1 cellular context compared by ENCODE assay signal in genomic region chrX:68827848-68828562, GRCh38.
A peak's percentile ranks its signal among the peaks of the same experiment; 100 is the strongest.
TF ChIP-seq lines count a peak whose summit lies in the region.

No MANE protein-coding gene starts in this region.

TF ChIP-seq in HEK293, 187 proteins besides CTCF, POLR2A, EP300 and RAD21 (continued from another document and continues in another):
- TF ChIP-seq INSM2 (tag by site-specific recombination; IDR thresholded peaks at IDR 0.05) (no peak), ZNF747 (tag by site-specific recombination; IDR thresholded peaks at IDR 0.05) (no peak), GFI1B (tag by site-specific recombination; IDR thresholded peaks at IDR 0.05) (no peak), HOXD13 (CRISPR knock-in tag; IDR thresholded peaks at IDR 0.05; ENCODE audit: borderline replicate concordance) (no peak), GLIS2 (tag by site-specific recombination; IDR thresholded peaks at IDR 0.05) (no peak), ZNF324 (tag by site-specific recombination; IDR thresholded peaks at IDR 0.05) (no peak), ZNF624 (tag by site-specific recombination; IDR thresholded peaks at IDR 0.05) (no peak), TRIM28 (IDR thresholded peaks at IDR 0.05; ENCODE audit: borderline replicate concordance, low read length) (0 out of 2 replicates have a peak, but pooled peaks have one; percentile 18), ZNF776 (tag by site-specific recombination; IDR thresholded peaks at IDR 0.05; ENCODE audit: borderline replicate concordance) (no peak), ZFP41 (tag by site-specific recombination; IDR thresholded peaks at IDR 0.05; ENCODE audit: borderline replicate concordance) (no peak), BCL6B (tag by site-specific recombination; IDR thresholded peaks at IDR 0.05) (no peak), ZNF561 (tag by site-specific recombination; IDR thresholded peaks at IDR 0.05; ENCODE audit: borderline replicate concordance) (peak; percentile 38; the same call in 1 of the 2 replicates), ZNF2 (tag by site-specific recombination; IDR thresholded peaks at IDR 0.05) (no peak), ZBTB1 (tag by site-specific recombination; IDR thresholded peaks at IDR 0.05) (no peak), PRDM1 (tag by site-specific recombination; IDR thresholded peaks at IDR 0.05) (peak; percentile 67), ZNF37A (tag by site-specific recombination; IDR thresholded peaks at IDR 0.05) (no peak), ZNF140 (tag by site-specific recombination; IDR thresholded peaks at IDR 0.05) (no peak), KLF17 (tag by site-specific recombination; IDR thresholded peaks at IDR 0.05) (no peak), ZNF202 (tag by site-specific recombination; IDR thresholded peaks at IDR 0.05; ENCODE audit: borderline replicate concordance) (no peak), WT1 (tag by site-specific recombination; IDR thresholded peaks at IDR 0.05) (no peak), ZNF248 (tag by site-specific recombination; IDR thresholded peaks at IDR 0.05) (no peak), ZBTB20 (tag by site-specific recombination; IDR thresholded peaks at IDR 0.05) (no peak), ZNF664 (tag by site-specific recombination; IDR thresholded peaks at IDR 0.05) (no peak), ZNF175 (tag by site-specific recombination; IDR thresholded peaks at IDR 0.05) (no peak), HIC1 (tag by site-specific recombination; IDR thresholded peaks at IDR 0.05) (no peak; the same call in 1 of the 2 replicates), YY1 (tag by site-specific recombination; IDR thresholded peaks at IDR 0.05) (no peak), ZNF433 (tag by site-specific recombination; IDR thresholded peaks at IDR 0.05; ENCODE audit: low read depth) (no peak), ZNF280C (tag by site-specific recombination; IDR thresholded peaks at IDR 0.05) (no peak), ZNF354C (tag by site-specific recombination; IDR thresholded peaks at IDR 0.05; ENCODE audit: borderline replicate concordance, low read depth) (no peak), REST (tag by site-specific recombination; IDR thresholded peaks at IDR 0.05) (no peak), GLI4 (tag by site-specific recombination; IDR thresholded peaks at IDR 0.05) (no peak), ZBTB7A (tag by site-specific recombination; IDR thresholded peaks at IDR 0.05; ENCODE audit: low read depth) (no peak), ZBTB26 (tag by site-specific recombination; optimal IDR thresholded peaks at IDR 0.05) (no peak), ZNF792 (tag by site-specific recombination; IDR thresholded peaks at IDR 0.05) (no peak), KLF8 (tag by site-specific recombination; IDR thresholded peaks at IDR 0.05) (0 out of 2 replicates have a peak, but pooled peaks have one; percentile 36), KLF10 (tag by site-specific recombination; IDR thresholded peaks at IDR 0.05) (no peak), ZNF580 (tag by site-specific recombination; IDR thresholded peaks at IDR 0.05) (no peak), ZNF223 (tag by site-specific recombination; IDR thresholded peaks at IDR 0.05) (no peak), ZNF133 (tag by site-specific recombination; IDR thresholded peaks at IDR 0.05) (no peak), FEZF1 (tag by site-specific recombination; IDR thresholded peaks at IDR 0.05) (no peak), EGR2 (tag by site-specific recombination; IDR thresholded peaks at IDR 0.05; ENCODE audit: low read depth) (0 out of 2 replicates have a peak, but pooled peaks have one; percentile 11), KLF16 (tag by site-specific recombination; IDR thresholded peaks at IDR 0.05) (no peak), MZF1 (tag by site-specific recombination; IDR thresholded peaks at IDR 0.05; ENCODE audit: borderline replicate concordance) (no peak), ZNF114 (tag by site-specific recombination; IDR thresholded peaks at IDR 0.05) (no peak), ZSCAN18 (tag by site-specific recombination; IDR thresholded peaks at IDR 0.05) (no peak), KLF9 (tag by site-specific recombination; IDR thresholded peaks at IDR 0.05; ENCODE audit: low read depth) (no peak), ZNF423 (tag by site-specific recombination; IDR thresholded peaks at IDR 0.05) (no peak), SP2 (tag by site-specific recombination; IDR thresholded peaks at IDR 0.05) (peak; percentile 28; the same call in 1 of the 2 replicates), ZNF660 (tag by site-specific recombination; IDR thresholded peaks at IDR 0.05) (no peak), SETDB1 (IDR thresholded peaks at IDR 0.05; ENCODE audit: insufficient read length, low read length) (no peak), ZNF350 (tag by site-specific recombination; IDR thresholded peaks at IDR 0.05) (no peak), OVOL3 (tag by site-specific recombination; IDR thresholded peaks at IDR 0.05) (no peak), YY2 (tag by site-specific recombination; IDR thresholded peaks at IDR 0.05) (no peak), KLF1 (tag by site-specific recombination; IDR thresholded peaks at IDR 0.05) (0 out of 2 replicates have a peak, but pooled peaks have one; percentile 8), GLI2 (tag by site-specific recombination; IDR thresholded peaks at IDR 0.05; ENCODE audit: borderline replicate concordance, low read depth) (no peak), HOXC10 (CRISPR knock-in tag; IDR thresholded peaks at IDR 0.05) (no peak), ZNF184 (tag by site-specific recombination; IDR thresholded peaks at IDR 0.05) (no peak), ZBTB8A (tag by site-specific recombination; IDR thresholded peaks at IDR 0.05) (no peak), SCRT2 (tag by site-specific recombination; IDR thresholded peaks at IDR 0.05) (no peak), ZNF23 (tag by site-specific recombination; IDR thresholded peaks at IDR 0.05; ENCODE audit: borderline replicate concordance) (no peak)
